Comparison of ENCODE assay signal across 14 cellular contexts in genomic region chr17:55795098-55795497, GRCh38.
"Had no signal": no experiment of that assay in that cellular context is flagged by ENCODE, and none has a peak within 500 bp of the region (broad histone marks: within the 10 kb centered on the region; RNA-seq: fewer than 3 reads in every experiment).

No MANE protein-coding gene starts in this region.

- H3K27ac ChIP-seq: ascending aorta, esophagus squamous epithelium, foreskin keratinocyte, left ventricle myocardium inferior, psoas muscle, tibial nerve, vagina had no signal

- H3K4me3 ChIP-seq: ascending aorta, esophagus squamous epithelium, left ventricle myocardium inferior, psoas muscle, tibial nerve, vagina had no signal

- DNase-seq: activated CD4-positive, alpha-beta memory T cell treated with anti-CD3 and anti-CD28 coated beads for 36 hours; activated CD4-positive, CD25-positive, alpha-beta regulatory T cell treated with anti-CD3 and anti-CD28 coated beads, Interleukin-2, amount 50 U/mL, for 72 hours; activated T-cell treated with anti-CD3 and anti-CD28 coated beads, Interleukin-2, amount 50 U/mL, for 72 hours; esophagus squamous epithelium; foreskin keratinocyte; head of caudate nucleus; left ventricle myocardium inferior; mesenchymal stem cell; psoas muscle; stimulated activated CD4-positive, alpha-beta T cell treated with anti-CD3 and anti-CD28 coated beads, Interleukin-2, amount 100 ng/mL, for 24 hours; stimulated activated naive B cell treated with anti-CD40 and anti-IgM and Interleukin-4, amounts not matched to agents 10 μg/mL and 1 μg/mL and 100 μg/mL, for 72 hours had no signal

- H3K9me3 ChIP-seq: esophagus squamous epithelium, vagina had no signal

- H3K27me3 ChIP-seq: ascending aorta, esophagus squamous epithelium, foreskin keratinocyte, tibial nerve, vagina had no signal

- H3K4me1 ChIP-seq: ascending aorta, esophagus squamous epithelium, foreskin keratinocyte, left ventricle myocardium inferior, psoas muscle, tibial nerve, vagina had no signal

- H3K36me3 ChIP-seq: ascending aorta, esophagus squamous epithelium, left ventricle myocardium inferior, tibial nerve, vagina had no signal
